ENCODE assay signal across 8 cellular contexts in genomic region chr5:151082274-151082902, GRCh38. TPM values are rescaled to one million over a fixed set of nuclear protein-coding genes. Genes with fewer than 3 reads are reported as not detected.
DNase-seq lines count a peak whose midpoint lies in the region; ATAC-seq, FAIRE-seq and TF ChIP-seq lines count a peak whose summit lies in the region.

No MANE protein-coding gene starts in this region.

- H3K36me3 Mint-ChIP-seq in T-cell: peaks cover 13% of the 10 kb centered on the region

- FAIRE-seq in pancreas (lab: Jason Lieb, UNC): no peak

- peak; percentile 29 for TF ChIP-seq CTCF in AG04449 (IDR thresholded peaks at IDR 0.05; ENCODE audit: insufficient read depth, low read length, missing control alignments)
- 0 out of 2 replicates have a peak, but pooled peaks have one; percentile 29 for TF ChIP-seq CTCF in GM12874 (IDR thresholded peaks at IDR 0.05; ENCODE audit: insufficient read depth, low read depth, low read length)
- no peak for TF ChIP-seq CTCF in pancreas (IDR thresholded peaks at IDR 0.05)

- DNase-seq in AG04449 (ENCODE audit: low read depth, low spot score): no peak
- DNase-seq in T-cell: no peak
- no peak for DNase-seq in right cardiac atrium
- no peak for DNase-seq in pancreas
- DNase-seq in epidermal melanocyte (ENCODE audit: insufficient read length, low spot score): no peak

- H3K4me3 ChIP-seq in AG04449 (ENCODE audit: low read depth, low read length): peak overlapping the region; percentile 80
- no peak overlapping the region for H3K4me3 ChIP-seq in right cardiac atrium (ENCODE audit: low read length)
- peak overlapping the region; percentile 38 to 88 (median 87) for H3K4me3 ChIP-seq in subcutaneous abdominal adipose tissue (ENCODE audit: low read depth in 1 of 5, low read length in 5 of 5)
- peak overlapping the region in 2 of 4 donors; percentile 89 to 97 for H3K4me3 ChIP-seq in pancreas

- no peaks in the 10 kb centered on the region for H3K27me3 Mint-ChIP-seq in T-cell

- peak overlapping the region; percentile 74 for H3K27ac ChIP-seq in right cardiac atrium (ENCODE audit: low read length)
- H3K27ac ChIP-seq in subcutaneous abdominal adipose tissue (ENCODE audit: low read depth, low read length): peak overlapping the region; percentile 100
- H3K27ac ChIP-seq in pancreas: peak overlapping the region in 2 of 4 donors; percentile 96 to 99

- POLR2A ChIA-PET in AG04449 (lab: Yijun Ruan, JAX) (interaction anchor here (1.1 to 2.1 kb wide), 3 partner anchors 8 to 11 kb away, joined by 3 to 11 read pairs (median 7); no protein-coding TSS in a partner anchor), T-cell (lab: Charles Lee) (interaction anchor here (0.6 kb wide), 3 partner anchors 33 to 458 kb away, joined by 3 to 5 read pairs (median 3); no protein-coding TSS in a partner anchor)

- H3K36me3 ChIP-seq in subcutaneous abdominal adipose tissue (ENCODE audit: control insufficient read depth in 5 of 5, insufficient read depth in 5 of 5, low read length in 5 of 5): peaks cover 0 to 14% (median 3%) of the 10 kb centered on the region in 5 donors
- no peaks in the 10 kb centered on the region for H3K36me3 ChIP-seq in pancreas

- H3K4me3 Mint-ChIP-seq in T-cell: peak overlapping the region; percentile 85 to 91 (median 87)

- H3K9ac ChIP-seq in subcutaneous abdominal adipose tissue (ENCODE audit: low read length in 5 of 5): peak overlapping the region in 4 of 5 donors; percentile 39 to 99 (median 96)

- intact Hi-C loops in right cardiac atrium (cut with DNase I) (no loop called here), pancreas (cut with DNase I) (no loop called here)

- H3K9me3 Mint-ChIP-seq in T-cell: no peaks in the 10 kb centered on the region

- H3K4me1 ChIP-seq in right cardiac atrium (ENCODE audit: control insufficient read depth, insufficient read depth, low read length) (peaks cover 23% of the 10 kb centered on the region), subcutaneous abdominal adipose tissue (ENCODE audit: control insufficient read depth in 5 of 5, insufficient read depth in 5 of 5, low read length in 5 of 5) (peaks cover 28 to 81% (median 67%) of the 10 kb centered on the region in 5 donors), pancreas (peaks cover 8 to 45% (median 22%) of the 10 kb centered on the region in 3 donors)

- WGBS in right cardiac atrium: 48% methylated on average over 7 of the region's 7 CpGs
- 66 to 67% methylated on average over 7 of the region's 7 CpGs for WGBS in pancreas, 2 donors

- ATAC-seq in T-cell (replicated peaks in 1 of 4): no peak
- no peak for ATAC-seq in right cardiac atrium
- ATAC-seq in pancreas: no peak
- ATAC-seq in GM19463 (IDR thresholded peaks at IDR 0.05; ENCODE audit: unreplicated experiment): no peak

- peaks cover 83 to 88% (median 86%) of the 10 kb centered on the region in 3 donors for H3K4me1 Mint-ChIP-seq in T-cell

- CTCF ChIA-PET in AG04449 (lab: Yijun Ruan, JAX) (interaction anchor here (0.9 to 6.1 kb wide), 8 partner anchors 8 to 34 kb away, joined by 3 to 36 read pairs (median 6); no protein-coding TSS in a partner anchor), T-cell (lab: Charles Lee) (interaction anchor here (0.7 to 1.7 kb wide), 6 partner anchors 11 to 158 kb away, joined by 3 to 7 read pairs (median 4); no protein-coding TSS in a partner anchor)

- no peaks in the 10 kb centered on the region for H3K9me3 ChIP-seq in right cardiac atrium (ENCODE audit: control insufficient read depth, low read length)
- no peaks in the 10 kb centered on the region for H3K9me3 ChIP-seq in subcutaneous abdominal adipose tissue (ENCODE audit: control insufficient read depth in 5 of 5, low read length in 5 of 5)
- H3K9me3 ChIP-seq in pancreas: no peaks in the 10 kb centered on the region

- H3K27ac Mint-ChIP-seq in T-cell: peak overlapping the region; percentile 89 to 92

- H3K27me3 ChIP-seq in right cardiac atrium (ENCODE audit: control insufficient read depth, insufficient read depth) (no peaks in the 10 kb centered on the region), subcutaneous abdominal adipose tissue (ENCODE audit: control insufficient read depth in 5 of 5, insufficient read depth in 4 of 5, low read length in 5 of 5) (no peaks in the 10 kb centered on the region), pancreas (no peaks in the 10 kb centered on the region)

RNA-seq across cellular contexts. Expression of gene TNIP1, which starts 1.6 kb away (rescaled TPM):
- 100 to 1,000 TPM; 118 to 211 (median 170) TPM for total RNA-seq in T-cell
- total RNA-seq in right cardiac atrium: 10 to 100 TPM; 77.0 to 98.2 (median 86.1) TPM
- polyA plus RNA-seq in right cardiac atrium: 71.5 TPM
- 100 to 1,000 TPM in 1 of 6 donors, 10 to 100 TPM in 5; 66.3 to 118 (median 71.0) TPM for total RNA-seq in pancreas
- polyA plus RNA-seq in pancreas: 10 to 100 TPM; 36.4 to 54.7 TPM

Comparison
In these comparisons a context has a peak if more than half of its experiments do, and no peak if none do; other contexts are left out.
1. CTCF ChIP-seq: peak in AG04449 (single experiment) and GM12874 (single experiment); none in pancreas (0 of 4).